Comparison of ENCODE assay signal across 18 cellular contexts in genomic region chr12:46934374-46935111, GRCh38.
A peak's percentile ranks its signal among the peaks of the same experiment; 100 is the strongest.
DNase-seq lines count a peak whose midpoint lies in the region; ATAC-seq, FAIRE-seq and TF ChIP-seq lines count a peak whose summit lies in the region.
"Had no signal": no experiment of that assay in that cellular context is flagged by ENCODE, and none has a peak within 500 bp of the region (broad histone marks: within the 10 kb centered on the region; RNA-seq: fewer than 3 reads in every experiment).

No MANE protein-coding gene starts in this region.

- H3K4me1 ChIP-seq in SK-N-SH (ENCODE audit: control insufficient read depth in 1 of 2, insufficient read depth in 2 of 2, low read depth in 1 of 2, low read length in 1 of 2) (peaks cover 0 to 12% of the 10 kb centered on the region in 2 experiments; a peak in 2 of 4 replicates), HepG2 (ENCODE audit: insufficient read depth, low read length) (peaks cover 42% of the 10 kb centered on the region), mucosa of descending colon (ENCODE audit: low read depth) (no peaks in the 10 kb centered on the region)
- H3K4me1 ChIP-seq: BE2C, Peyer's patch had no signal

- H3K9me3 ChIP-seq in SK-N-SH (no peaks in the 10 kb centered on the region), HepG2 (ENCODE audit: low read length) (no peaks in the 10 kb centered on the region), mucosa of descending colon (no peaks in the 10 kb centered on the region)
- H3K9me3 ChIP-seq: BE2C, Peyer's patch had no signal

- no peak overlapping the region for H3K4me2 ChIP-seq in SK-N-SH
- peak overlapping the region; percentile 59 for H3K4me2 ChIP-seq in HepG2 (ENCODE audit: low read depth, low read length)
- H3K4me2 ChIP-seq: KMS-11 had no signal

- no peak for TF ChIP-seq POLR2A in HepG2 (IDR thresholded peaks at IDR 0.05; ENCODE audit: insufficient read depth in 1 of 2, low read depth in 2 of 2, low read length in 2 of 2)

- POLR2A ChIA-PET in SK-N-SH (lab: Yijun Ruan, JAX) = no interaction called here
- POLR2A ChIA-PET in HepG2 (lab: Yijun Ruan, JAX) = interaction anchor here (1.0 kb wide), 1 partner anchor 260 kb away, joined by 3 read pairs; no protein-coding TSS in a partner anchor

- in situ Hi-C loops in HepG2 (cut with HindIII; ENCODE audit: extremely low pct_ligation_motif_present, low pct_unique_long_range_greater_than_20kb) = loop anchor here (5.0 to 10.0 kb wide), 3 partner anchors 160 to 590 kb away; no protein-coding TSS in a partner anchor

- BruUV-seq in HepG2 (replicated peaks; lab: Mats Ljungman, UMichigan) = no TSS peak

- TF ChIP-seq CTCF in CD14-positive monocyte (IDR thresholded peaks at IDR 0.05) (peak; percentile 5), SK-N-SH (IDR thresholded peaks at IDR 0.05) (no peak; the same call in 1 of the 2 replicates), HepG2 (CRISPR knock-in tag; IDR thresholded peaks at IDR 0.05) (no peak), mucosa of descending colon (IDR thresholded peaks at IDR 0.05) (no peak)

- WGBS in SK-N-SH (ENCODE audit: low lambda C conversion rate) = 50% methylated on average over 10 of the region's 10 CpGs
- WGBS in HepG2 (ENCODE audit: low lambda C conversion rate) = 4% methylated on average over 10 of the region's 10 CpGs

- peak overlapping the region; percentile 47; the same call in 1 of the 2 replicates for H2AFZ ChIP-seq in SK-N-SH (ENCODE audit: low read depth)
- no peak overlapping the region for H2AFZ ChIP-seq in HepG2 (ENCODE audit: low read length)

- H3K27me3 ChIP-seq in SK-N-SH (ENCODE audit: insufficient read depth) = no peaks in the 10 kb centered on the region
- no peaks in the 10 kb centered on the region for H3K27me3 ChIP-seq in HepG2 (ENCODE audit: control insufficient read depth in 1 of 2, insufficient read depth in 2 of 2, low read length in 2 of 2)
- H3K27me3 ChIP-seq: BE2C, Peyer's patch had no signal

- H3K79me2 ChIP-seq in SK-N-SH (ENCODE audit: insufficient read depth) (no peaks in the 10 kb centered on the region), HepG2 (ENCODE audit: insufficient read depth, low read length) (no peaks in the 10 kb centered on the region)

- H3K36me3 ChIP-seq in SK-N-SH (replicated peaks in 1 of 2; ENCODE audit: control insufficient read depth in 1 of 2, insufficient read depth in 2 of 2, low read length in 1 of 2) (no peaks in the 10 kb centered on the region), HepG2 (replicated peaks in 1 of 2; ENCODE audit: control insufficient read depth in 1 of 2, insufficient read depth in 2 of 2, low read length in 2 of 2) (no peaks in the 10 kb centered on the region), mucosa of descending colon (ENCODE audit: low read depth) (no peaks in the 10 kb centered on the region)
- H3K36me3 ChIP-seq: BE2C, Peyer's patch had no signal

- TF ChIP-seq EP300 in SK-N-SH (IDR thresholded peaks at IDR 0.05; ENCODE audit: borderline replicate concordance in 1 of 2, low read depth in 1 of 2, low read length in 1 of 2) (no peak), HepG2 (IDR thresholded peaks at IDR 0.05; ENCODE audit: low read depth in 2 of 2, low read length in 2 of 2) (peak in 1 of 2 experiments; percentile 85; a peak in 2 of 4 replicates), HepG2 (CRISPR knock-in tag; IDR thresholded peaks at IDR 0.05; ENCODE audit: borderline replicate concordance) (no peak)

- H3K27ac ChIP-seq in SK-N-SH (ENCODE audit: low read depth in 2 of 2, low read length in 1 of 2) = peak overlapping the region; percentile 43 to 72
- no peak overlapping the region for H3K27ac ChIP-seq in HepG2 (ENCODE audit: extremely low read length, insufficient read depth, low read length)
- H3K27ac ChIP-seq: GM23248, KMS-11, Peyer's patch had no signal

- intact Hi-C loops in CD14-positive monocyte (cut with micrococcal nuclease) = no loop called here
- intact Hi-C loops in HepG2 (cut with micrococcal nuclease; ENCODE audit: unreplicated experiment) = loop anchor here (1.0 to 10.0 kb wide), 3 partner anchors 257 to 592 kb away; no protein-coding TSS in a partner anchor
- intact Hi-C loops in mucosa of descending colon (cut with DNase I, micrococcal nuclease) = loop anchor here (5.0 kb wide), 1 partner anchor 257 kb away; no protein-coding TSS in a partner anchor

- no peaks in the 10 kb centered on the region for H3K4me1 Mint-ChIP-seq in CD14-positive monocyte

- ATAC-seq in HepG2 (peak; percentile 90), mucosa of descending colon (no peak)

- peak; percentile 61 for FAIRE-seq in HepG2 (lab: Jason Lieb, UNC)
- FAIRE-seq: GM12878 had no signal

- no peaks in the 10 kb centered on the region for H3K9me2 ChIP-seq in SK-N-SH

- CTCF ChIA-PET in SK-N-SH (lab: Yijun Ruan, JAX) (interaction anchor here (0.8 to 2.5 kb wide), 5 partner anchors 9 to 809 kb away, joined by 3 to 9 read pairs (median 3); no protein-coding TSS in a partner anchor), HepG2 (lab: Yijun Ruan, JAX; ENCODE audit: low intra/inter-chr PET ratio, low total read pairs) (interaction anchor here (1.4 kb wide), 1 partner anchor 592 kb away, joined by 5 read pairs; no protein-coding TSS in a partner anchor)

- H4K20me1 ChIP-seq in SK-N-SH (ENCODE audit: insufficient read depth) (no peaks in the 10 kb centered on the region), HepG2 (ENCODE audit: insufficient read depth, low read length) (no peaks in the 10 kb centered on the region)

- DNase-seq in CD14-positive monocyte (ENCODE audit: low spot score) (no peak), SK-N-SH (no peak), HepG2 (ENCODE audit: low spot score) (peak; percentile 88), dermis blood vessel endothelial cell (no peak), mucosa of descending colon (no peak)
- peak; percentile 9 for DNase-seq in Jurkat, Clone E6-1 (ENCODE audit: low read depth, low spot score)
- no peak for DNase-seq in activated effector memory CD4-positive, alpha-beta T cell treated with Interleukin-2 at 50 U/mL for 16 hours
- no peak for DNase-seq in activated CD8-positive, alpha-beta memory T cell treated with anti-CD3 and anti-CD28 coated beads, Interleukin-2, amount 50 U/mL, for 48 hours
- DNase-seq: 8988T; BE2C; CD4-positive, alpha-beta T cell; NCI-H187; NCI-H2107; Peyer's patch; Right ventricle myocardium superior had no signal

- H3K4me3 Mint-ChIP-seq in CD14-positive monocyte = no peak overlapping the region
- H3K4me3 Mint-ChIP-seq: CD4-positive, alpha-beta T cell had no signal

- peaks cover 0 to 8% (median 2%) of the 10 kb centered on the region in 7 donors for H3K9me3 Mint-ChIP-seq in CD14-positive monocyte
- H3K9me3 Mint-ChIP-seq: CD4-positive, alpha-beta T cell had no signal

- H3K27me3 Mint-ChIP-seq in CD14-positive monocyte (ENCODE audit: low read depth in 3 of 3) = peaks cover 0 to 2% (median 1%) of the 10 kb centered on the region in 3 donors

- no peak overlapping the region for H3K27ac Mint-ChIP-seq in CD14-positive monocyte
- H3K27ac Mint-ChIP-seq: CD4-positive, alpha-beta T cell had no signal

- TF ChIP-seq RAD21 in SK-N-SH (IDR thresholded peaks at IDR 0.05; ENCODE audit: low read length) = no peak
- no peak for TF ChIP-seq RAD21 in HepG2 (CRISPR knock-in tag; IDR thresholded peaks at IDR 0.05)

- H3K4me3 ChIP-seq in Jurkat, Clone E6-1 (ENCODE audit: low read length) = no peak overlapping the region
- H3K4me3 ChIP-seq in SK-N-SH (ENCODE audit: low read depth in 2 of 2, low read length in 1 of 2) = no peak overlapping the region
- peak overlapping the region in 2 of 3 experiments; percentile 14 to 31; a peak in 4 of 6 replicates for H3K4me3 ChIP-seq in HepG2 (replicated peaks in 1 of 3; ENCODE audit: insufficient read depth in 1 of 3, low read depth in 2 of 3, low read length in 3 of 3)
- no peak overlapping the region for H3K4me3 ChIP-seq in mucosa of descending colon
- H3K4me3 ChIP-seq: GM12878, GM23248, Peyer's patch had no signal

- H3K36me3 Mint-ChIP-seq in CD14-positive monocyte = no peaks in the 10 kb centered on the region

- peaks cover 7% of the 10 kb centered on the region for H3F3A ChIP-seq in SK-N-SH (replicated peaks; ENCODE audit: insufficient read depth)

- no peak overlapping the region for H3K9ac ChIP-seq in SK-N-SH
- H3K9ac ChIP-seq in HepG2 (ENCODE audit: insufficient read depth, low read depth, low read length) = peak overlapping the region; percentile 23; the same call in 1 of the 2 replicates
- H3K9ac ChIP-seq: GM23248, KMS-11 had no signal

TF ChIP-seq in SK-N-SH, 30 proteins besides CTCF, POLR2A, EP300 and RAD21:
- TF ChIP-seq MEF2A (IDR thresholded peaks at IDR 0.05; ENCODE audit: borderline replicate concordance, low read depth) = no peak
- no peak for TF ChIP-seq IRF3 (IDR thresholded peaks at IDR 0.05; ENCODE audit: low read depth, low read length)

TF ChIP-seq in HepG2, 621 proteins besides CTCF, POLR2A, EP300 and RAD21 (continues in another document):
- TF ChIP-seq PRDM15 (CRISPR knock-in tag; IDR thresholded peaks at IDR 0.05) (no peak), MYC (CRISPR knock-in tag; IDR thresholded peaks at IDR 0.05; ENCODE audit: borderline replicate concordance) (no peak), ZNF552 (CRISPR knock-in tag; IDR thresholded peaks at IDR 0.05; ENCODE audit: borderline replicate concordance) (no peak), KLF6 (CRISPR knock-in tag; IDR thresholded peaks at IDR 0.05) (no peak), ZNF569 (CRISPR knock-in tag; IDR thresholded peaks at IDR 0.05; ENCODE audit: borderline replicate concordance) (no peak), NFIC (IDR thresholded peaks at IDR 0.05; ENCODE audit: low read length) (peak; percentile 75)

Comparison
In these comparisons a context has a peak if more than half of its experiments do, and no peak if none do; other contexts are left out.
1. DNase-seq: peak in Jurkat, Clone E6-1 (single experiment) and HepG2 (single experiment); none in CD14-positive monocyte (single experiment), SK-N-SH (single experiment), activated effector memory CD4-positive, alpha-beta T cell treated with Interleukin-2 at 50 U/mL for 16 hours (single experiment), dermis blood vessel endothelial cell (single experiment), activated CD8-positive, alpha-beta memory T cell treated with anti-CD3 and anti-CD28 coated beads, Interleukin-2, amount 50 U/mL, for 48 hours (single experiment) and mucosa of descending colon (0 of 3).
2. H3K4me3 ChIP-seq: peak in HepG2 (2 of 3); none in Jurkat, Clone E6-1 (single experiment), SK-N-SH (0 of 2) and mucosa of descending colon (single experiment).
3. intact Hi-C loops: an anchor here in HepG2 (1.0 to 10.0 kb wide) and mucosa of descending colon (5.0 kb wide); none called in CD14-positive monocyte.